10 cellular contexts compared by ENCODE assay signal in the genomic region with DNA sequence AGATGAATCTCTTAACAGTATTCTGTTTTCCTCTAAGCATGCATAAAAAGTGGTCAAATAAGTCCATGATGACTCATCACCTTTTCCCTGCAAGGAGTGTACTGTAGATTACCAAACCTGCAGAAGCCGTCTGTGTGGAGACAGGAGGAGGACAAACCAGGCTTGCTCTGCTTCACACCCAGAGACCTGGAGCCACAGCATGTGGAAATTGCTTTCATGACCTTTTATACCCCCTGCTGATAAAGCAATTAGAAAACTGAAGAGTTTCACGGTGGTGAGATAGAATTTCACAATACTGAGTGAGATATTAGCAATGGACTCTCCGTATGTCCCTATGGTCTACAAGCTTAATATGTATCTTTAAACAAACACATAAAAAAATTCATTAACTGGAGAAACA. TPM values are rescaled to one million over a fixed set of nuclear protein-coding genes. Genes with fewer than 3 reads are reported as not detected.
A peak's percentile ranks its signal among the peaks of the same experiment; 100 is the strongest.
DNase-seq lines count a peak whose midpoint lies in the region; ATAC-seq and TF ChIP-seq lines count a peak whose summit lies in the region.
"Had no signal": no experiment of that assay in that cellular context is flagged by ENCODE, and none has a peak within 500 bp of the region (broad histone marks: within the 10 kb centered on the region; RNA-seq: fewer than 3 reads in every experiment).

No MANE protein-coding gene starts in this region.

- H3K79me2 ChIP-seq in ACC112 (ENCODE audit: control insufficient read depth, insufficient read depth, low read length, unreplicated experiment): no peaks in the 10 kb centered on the region

- H3K4me3 Mint-ChIP-seq in T-helper 2 cell treated with Interferon-gamma antibody and Interleukin-4, amounts not matched to agents 5 μg/mL and 100 μg/mL, for 36 hours: no peak overlapping the region
- H3K4me3 Mint-ChIP-seq: IgD-negative memory B cell had no signal

- H3K27ac ChIP-seq in ACC112 (ENCODE audit: low read depth, low read length) (0 out of 2 replicates have a peak overlapping the region, but pooled peaks have one; percentile 11), SK-N-MC (peak overlapping the region; percentile 56; the same call in 1 of the 2 replicates)

- ATAC-seq in HG02798 (IDR thresholded peaks at IDR 0.05; ENCODE audit: poor library complexity, unreplicated experiment) (no peak), HG03135 (IDR thresholded peaks at IDR 0.05; ENCODE audit: unreplicated experiment) (no peak)

- no peaks in the 10 kb centered on the region for H3K27me3 ChIP-seq in ACC112 (ENCODE audit: insufficient read depth, low read length)

- H3K27ac Mint-ChIP-seq in T-helper 2 cell treated with Interferon-gamma antibody and Interleukin-4, amounts not matched to agents 5 μg/mL and 100 μg/mL, for 36 hours: no peak overlapping the region
- H3K27ac Mint-ChIP-seq: IgD-negative memory B cell had no signal

- DNase-seq in H4 (ENCODE audit: low spot score) (peak; percentile 74), SK-N-MC (ENCODE audit: low read depth, low spot score) (no peak), foreskin fibroblast (peak; percentile 67 to 79), SK-N-DZ (ENCODE audit: low spot score) (no peak)
- DNase-seq in T-helper 2 cell treated with Interferon-gamma antibody and Interleukin-4, amounts not matched to agents 5 μg/mL and 100 μg/mL, for 36 hours (ENCODE audit: low spot score): no peak
- DNase-seq: Right ventricle myocardium superior had no signal

- H3K36me3 ChIP-seq in ACC112 (ENCODE audit: insufficient read depth, low read length) (peaks cover 8% of the 10 kb centered on the region), SK-N-MC (ENCODE audit: insufficient read depth, low read length) (peaks cover 29% of the 10 kb centered on the region)

- H2AFZ ChIP-seq in ACC112 (ENCODE audit: low read length, unreplicated experiment): no peak overlapping the region

- H3K4me1 Mint-ChIP-seq in T-helper 2 cell treated with Interferon-gamma antibody and Interleukin-4, amounts not matched to agents 5 μg/mL and 100 μg/mL, for 36 hours (ENCODE audit: low read depth): peaks cover 7% of the 10 kb centered on the region

- H3K9ac ChIP-seq in SK-N-MC (ENCODE audit: insufficient read length): no peak overlapping the region

- H3K4me3 ChIP-seq in ACC112 (ENCODE audit: low read depth, low read length) (no peak overlapping the region), SK-N-MC (no peak overlapping the region), foreskin fibroblast (ENCODE audit: low read depth in 1 of 2, low read length in 2 of 2) (no peak overlapping the region)

- no peaks in the 10 kb centered on the region for H3K9me3 Mint-ChIP-seq in T-helper 2 cell treated with Interferon-gamma antibody and Interleukin-4, amounts not matched to agents 5 μg/mL and 100 μg/mL, for 36 hours
- H3K9me3 Mint-ChIP-seq: IgD-negative memory B cell had no signal

- H3K36me3 Mint-ChIP-seq in T-helper 2 cell treated with Interferon-gamma antibody and Interleukin-4, amounts not matched to agents 5 μg/mL and 100 μg/mL, for 36 hours (ENCODE audit: low read depth): peaks cover 30% of the 10 kb centered on the region

- peaks cover 10% of the 10 kb centered on the region for H3K4me1 ChIP-seq in ACC112 (ENCODE audit: control insufficient read depth, insufficient read depth, low read length, unreplicated experiment)

- no peak for TF ChIP-seq CTCF in foreskin fibroblast (IDR thresholded peaks at IDR 0.05; ENCODE audit: low read depth, low read length)

- no peaks in the 10 kb centered on the region for H3K9me3 ChIP-seq in SK-N-MC (ENCODE audit: low read depth, low read length)

- H3K27me3 Mint-ChIP-seq in T-helper 2 cell treated with Interferon-gamma antibody and Interleukin-4, amounts not matched to agents 5 μg/mL and 100 μg/mL, for 36 hours (ENCODE audit: low read depth): no peaks in the 10 kb centered on the region
- H3K27me3 Mint-ChIP-seq: IgD-negative memory B cell had no signal

RNA-seq across cellular contexts. Expression of gene CORT, which starts 9.4 kb away (rescaled TPM):
- total RNA-seq in H4 (2014; rRNA removed; shearing (Covaris generic)): 0.41 TPM in 1 of 2 replicates, not detected in the other
- not detected in 2 replicates for polyA plus RNA-seq in SK-N-DZ (2014; cell fraction: cytosol; rRNA removed)
- polyA plus RNA-seq in SK-N-DZ (2014; cell fraction: nucleus; rRNA removed): 2.0 TPM in 1 of 2 replicates, not detected in the other
- polyA plus RNA-seq: IgD-negative memory B cell had no signal

RNA-seq across cellular contexts. Expression of gene DFFA, which starts 13.1 kb away (rescaled TPM):
- total RNA-seq in H4 (2014; rRNA removed; shearing (Covaris generic)): 28.8 and 36.8 TPM in 2 replicates
- 40.7 and 45.4 TPM in 2 replicates for polyA plus RNA-seq in SK-N-DZ (2014; cell fraction: cytosol; rRNA removed)
- 12.8 and 15.7 TPM in 2 replicates for polyA plus RNA-seq in SK-N-DZ (2014; cell fraction: nucleus; rRNA removed)

RNA-seq across cellular contexts. Expression of gene PEX14, which starts 15.6 kb away (rescaled TPM):
- 9.3 and 14.0 TPM in 2 replicates for total RNA-seq in H4 (2014; rRNA removed; shearing (Covaris generic))
- polyA plus RNA-seq in SK-N-DZ (2014; cell fraction: cytosol; rRNA removed): 11.6 and 18.3 TPM in 2 replicates
- 11.4 and 18.3 TPM in 2 replicates for polyA plus RNA-seq in SK-N-DZ (2014; cell fraction: nucleus; rRNA removed)

RNA-seq across cellular contexts. Expression of gene CENPS, which starts 29.0 kb away (rescaled TPM):
- total RNA-seq in H4 (2014; rRNA removed; shearing (Covaris generic)): 24.5 and 31.4 TPM in 2 replicates
- 5.5 and 10.3 TPM in 2 replicates for polyA plus RNA-seq in SK-N-DZ (2014; cell fraction: cytosol; rRNA removed)
- polyA plus RNA-seq in SK-N-DZ (2014; cell fraction: nucleus; rRNA removed): 7.6 and 8.2 TPM in 2 replicates

Comparison
In these comparisons a context has a peak if more than half of its experiments do, and no peak if none do; other contexts are left out.
1. DNase-seq: peak in H4 (single experiment) and foreskin fibroblast (2 of 2); none in SK-N-MC (single experiment), SK-N-DZ (single experiment) and T-helper 2 cell treated with Interferon-gamma antibody and Interleukin-4, amounts not matched to agents 5 μg/mL and 100 μg/mL, for 36 hours (single experiment).